Comparison of ENCODE assay signal across 1 cellular context in genomic region chr5:79611046-79611829, GRCh38.
TF ChIP-seq lines count a peak whose summit lies in the region.

No MANE protein-coding gene starts in this region.

TF ChIP-seq in H1, 55 proteins besides CTCF, POLR2A, EP300 and RAD21 (continued from another document):
- TF ChIP-seq MAX (IDR thresholded peaks at IDR 0.05): no peak
TF ChIP-seq in H1: peak in this region for 0.
